11 cellular contexts compared by ENCODE assay signal in the genomic region with DNA sequence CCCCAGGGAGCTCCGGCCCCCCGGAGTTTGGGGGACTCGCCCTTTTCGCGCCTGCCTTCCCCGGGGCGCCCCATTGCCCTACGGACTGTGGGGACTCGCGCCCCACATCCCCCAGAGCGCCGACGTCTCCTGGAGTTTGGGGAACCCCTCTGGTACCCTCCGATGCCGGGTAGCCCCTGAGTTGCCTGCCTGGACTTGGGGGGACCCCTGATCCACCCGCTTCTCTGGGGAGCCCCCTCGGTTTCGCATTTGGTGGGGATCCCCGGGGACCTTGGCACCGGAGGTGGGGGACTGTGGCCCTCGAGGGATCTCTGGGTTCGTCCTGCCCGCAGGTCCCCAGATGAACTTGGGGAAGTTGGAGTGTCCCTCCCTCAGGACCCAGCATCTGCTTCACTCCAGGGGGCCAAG. TPM values are rescaled to one million over a fixed set of nuclear protein-coding genes. Genes with fewer than 3 reads are reported as not detected.
DNase-seq lines count a peak whose midpoint lies in the region; ATAC-seq, FAIRE-seq and TF ChIP-seq lines count a peak whose summit lies in the region.
"Had no signal": no experiment of that assay in that cellular context is flagged by ENCODE, and none has a peak within 500 bp of the region (broad histone marks: within the 10 kb centered on the region; RNA-seq: fewer than 3 reads in every experiment).

No MANE protein-coding gene starts in this region.

- no peak for TF ChIP-seq EP300 in HepG2 (IDR thresholded peaks at IDR 0.05; ENCODE audit: low read depth in 2 of 2, low read length in 2 of 2)
- TF ChIP-seq EP300 in HepG2 (CRISPR knock-in tag; IDR thresholded peaks at IDR 0.05; ENCODE audit: borderline replicate concordance): no peak

- FAIRE-seq in HepG2 (lab: Jason Lieb, UNC): no peak

- peaks cover 28% of the 10 kb centered on the region for H3K27me3 Mint-ChIP-seq in activated naive CD4-positive, alpha-beta T cell treated with anti-CD3 and anti-CD28 coated beads for 36 hours (ENCODE audit: low read depth)
- peaks cover 22% of the 10 kb centered on the region for H3K27me3 Mint-ChIP-seq in activated T-helper 2 cell treated with anti-CD3 and anti-CD28 coated beads, Interferon-gamma antibody, Interleukin-2, Interleukin-4, amounts not matched to agents 10 μg/mL and 5 μg/mL and 100 μg/mL, durations not matched to agents 14 hours and 24 hours and 36 hours (ENCODE audit: low read depth)
- H3K27me3 Mint-ChIP-seq in stimulated activated memory B cell treated with anti-CD40 and anti-IgM and Interleukin-4, amounts not matched to agents 10 μg/mL and 1 μg/mL and 100 μg/mL, for 72 hours: peaks cover 83% of the 10 kb centered on the region

- no peaks in the 10 kb centered on the region for H3K9me3 Mint-ChIP-seq in activated naive CD4-positive, alpha-beta T cell treated with anti-CD3 and anti-CD28 coated beads for 36 hours
- H3K9me3 Mint-ChIP-seq in activated naive CD4-positive, alpha-beta T cell treated with anti-CD3 and anti-CD28 coated beads, Interleukin-2, amount 50 U/mL, for 72 hours: no peaks in the 10 kb centered on the region
- no peaks in the 10 kb centered on the region for H3K9me3 Mint-ChIP-seq in activated T-helper 2 cell treated with anti-CD3 and anti-CD28 coated beads, Interferon-gamma antibody, Interleukin-2, Interleukin-4, amounts not matched to agents 10 μg/mL and 5 μg/mL and 100 μg/mL, durations not matched to agents 14 hours and 24 hours and 36 hours
- no peaks in the 10 kb centered on the region for H3K9me3 Mint-ChIP-seq in stimulated activated memory B cell treated with anti-CD40 and anti-IgM and Interleukin-4, amounts not matched to agents 10 μg/mL and 1 μg/mL and 100 μg/mL, for 72 hours

- TF ChIP-seq CTCF in HepG2 (CRISPR knock-in tag; IDR thresholded peaks at IDR 0.05) (no peak), RWPE1 (conservative IDR thresholded peaks at IDR 0.05; ENCODE audit: low read depth) (no peak)

- H3K4me1 Mint-ChIP-seq in activated naive CD4-positive, alpha-beta T cell treated with anti-CD3 and anti-CD28 coated beads for 36 hours (ENCODE audit: low read depth): peaks cover 4% of the 10 kb centered on the region
- H3K4me1 Mint-ChIP-seq in activated T-helper 2 cell treated with anti-CD3 and anti-CD28 coated beads, Interferon-gamma antibody, Interleukin-2, Interleukin-4, amounts not matched to agents 10 μg/mL and 5 μg/mL and 100 μg/mL, durations not matched to agents 14 hours and 24 hours and 36 hours (ENCODE audit: low read depth): no peaks in the 10 kb centered on the region
- H3K4me1 Mint-ChIP-seq in stimulated activated memory B cell treated with anti-CD40 and anti-IgM and Interleukin-4, amounts not matched to agents 10 μg/mL and 1 μg/mL and 100 μg/mL, for 72 hours: peaks cover 25% of the 10 kb centered on the region

- POLR2A ChIA-PET in HepG2 (lab: Yijun Ruan, JAX): interaction anchor here (0.6 to 1.7 kb wide), 4 partner anchors 11 to 58 kb away, joined by 3 to 8 read pairs (median 4); a partner anchor contains a TSS
- POLR2A ChIA-PET in RWPE1 (lab: Yijun Ruan, JAX; ENCODE audit: low non-redundant PET): no interaction called here

- no TSS peak for BruUV-seq in HepG2 (replicated peaks; lab: Mats Ljungman, UMichigan)

- peak overlapping the region; percentile 75 to 89 (median 82) for H3K4me3 ChIP-seq in HepG2 (replicated peaks in 1 of 3; ENCODE audit: insufficient read depth in 1 of 3, low read depth in 2 of 3, low read length in 3 of 3)

- in situ Hi-C loops in HepG2 (cut with HindIII; ENCODE audit: extremely low pct_ligation_motif_present, low pct_unique_long_range_greater_than_20kb): no loop called here

- TF ChIP-seq RAD21 in HepG2 (CRISPR knock-in tag; IDR thresholded peaks at IDR 0.05): no peak

- no peak for ATAC-seq in activated naive CD4-positive, alpha-beta T cell treated with anti-CD3 and anti-CD28 coated beads, Interleukin-2, amount 50 U/mL, for 72 hours
- ATAC-seq in HepG2: no peak
- no peak for ATAC-seq in stimulated activated memory B cell treated with anti-CD40 and anti-IgM and Interleukin-4, amounts not matched to agents 10 μg/mL and 1 μg/mL and 100 μg/mL, for 72 hours

- H3K79me2 ChIP-seq in HepG2 (ENCODE audit: insufficient read depth, low read length): peaks cover 45% of the 10 kb centered on the region

- WGBS in HepG2 (ENCODE audit: low lambda C conversion rate): no CpG with 5 or more reads among the region's 23 CpGs

- CTCF ChIA-PET in activated naive CD4-positive, alpha-beta T cell treated with anti-CD3 and anti-CD28 coated beads for 36 hours (lab: Charles Lee): no interaction called here
- CTCF ChIA-PET in HepG2 (lab: Yijun Ruan, JAX; ENCODE audit: low intra/inter-chr PET ratio, low total read pairs) (no interaction called here), RWPE1 (lab: Yijun Ruan, JAX) (interaction anchor here (0.6 kb wide), 1 partner anchor 403 kb away, joined by 3 read pairs; no protein-coding TSS in a partner anchor)

- H4K20me1 ChIP-seq in HepG2 (ENCODE audit: insufficient read depth, low read length): no peaks in the 10 kb centered on the region

- no peaks in the 10 kb centered on the region; a peak in 1 of 5 replicates for H3K27me3 ChIP-seq in HepG2 (ENCODE audit: control insufficient read depth in 1 of 2, insufficient read depth in 2 of 2, low read length in 2 of 2)

- H3K9me3 ChIP-seq in HepG2 (ENCODE audit: low read length): no peaks in the 10 kb centered on the region

- peaks cover 73% of the 10 kb centered on the region for H3K4me1 ChIP-seq in HepG2 (ENCODE audit: insufficient read depth, low read length)

- peak overlapping the region; percentile 81 for H3K4me2 ChIP-seq in HepG2 (ENCODE audit: low read depth, low read length)

- H3K27ac Mint-ChIP-seq in activated naive CD4-positive, alpha-beta T cell treated with anti-CD3 and anti-CD28 coated beads for 36 hours: no peak overlapping the region
- no peak overlapping the region for H3K27ac Mint-ChIP-seq in activated naive CD4-positive, alpha-beta T cell treated with anti-CD3 and anti-CD28 coated beads, Interleukin-2, amount 50 U/mL, for 72 hours
- H3K27ac Mint-ChIP-seq in activated T-helper 2 cell treated with anti-CD3 and anti-CD28 coated beads, Interferon-gamma antibody, Interleukin-2, Interleukin-4, amounts not matched to agents 10 μg/mL and 5 μg/mL and 100 μg/mL, durations not matched to agents 14 hours and 24 hours and 36 hours: no peak overlapping the region
- no peak overlapping the region for H3K27ac Mint-ChIP-seq in stimulated activated memory B cell treated with anti-CD40 and anti-IgM and Interleukin-4, amounts not matched to agents 10 μg/mL and 1 μg/mL and 100 μg/mL, for 72 hours

- peak overlapping the region; percentile 52 for H3K27ac ChIP-seq in HepG2 (ENCODE audit: extremely low read length, insufficient read depth, low read length)
- H3K27ac ChIP-seq in RWPE1: no peak overlapping the region

- peak overlapping the region; percentile 71 for H3K9ac ChIP-seq in HepG2 (ENCODE audit: insufficient read depth, low read depth, low read length)

- TF ChIP-seq POLR2A in HepG2 (IDR thresholded peaks at IDR 0.05; ENCODE audit: insufficient read depth in 1 of 2, low read depth in 2 of 2, low read length in 2 of 2): no peak

- intact Hi-C loops in activated naive CD4-positive, alpha-beta T cell treated with anti-CD3 and anti-CD28 coated beads for 36 hours (cut with micrococcal nuclease): no loop called here
- intact Hi-C loops in activated T-helper 2 cell treated with anti-CD3 and anti-CD28 coated beads, Interferon-gamma antibody, Interleukin-2, Interleukin-4, amounts not matched to agents 10 μg/mL and 5 μg/mL and 100 μg/mL, durations not matched to agents 14 hours and 24 hours and 36 hours (cut with micrococcal nuclease): no loop called here
- intact Hi-C loops in HepG2 (cut with micrococcal nuclease; ENCODE audit: unreplicated experiment): no loop called here

- H3K36me3 ChIP-seq in HepG2 (replicated peaks in 1 of 2; ENCODE audit: control insufficient read depth in 1 of 2, insufficient read depth in 2 of 2, low read length in 2 of 2): peaks cover 0 to 3% of the 10 kb centered on the region in 2 experiments; a peak in 1 of 5 replicates

- no peak overlapping the region for H2AFZ ChIP-seq in HepG2 (ENCODE audit: low read length)

- peak overlapping the region; percentile 38 for H3K4me3 Mint-ChIP-seq in activated naive CD4-positive, alpha-beta T cell treated with anti-CD3 and anti-CD28 coated beads for 36 hours
- peak overlapping the region; percentile 15 for H3K4me3 Mint-ChIP-seq in activated T-helper 2 cell treated with anti-CD3 and anti-CD28 coated beads, Interferon-gamma antibody, Interleukin-2, Interleukin-4, amounts not matched to agents 10 μg/mL and 5 μg/mL and 100 μg/mL, durations not matched to agents 14 hours and 24 hours and 36 hours (ENCODE audit: low read depth)
- H3K4me3 Mint-ChIP-seq in stimulated activated memory B cell treated with anti-CD40 and anti-IgM and Interleukin-4, amounts not matched to agents 10 μg/mL and 1 μg/mL and 100 μg/mL, for 72 hours: peak overlapping the region; percentile 76

- DNase-seq in activated naive CD4-positive, alpha-beta T cell treated with anti-CD3 and anti-CD28 coated beads for 36 hours: no peak
- no peak for DNase-seq in activated naive CD4-positive, alpha-beta T cell treated with anti-CD3 and anti-CD28 coated beads, Interleukin-2, amount 50 U/mL, for 72 hours (ENCODE audit: low spot score in 2 of 2)
- no peak for DNase-seq in activated T-helper 2 cell treated with anti-CD3 and anti-CD28 coated beads, Interferon-gamma antibody, Interleukin-2, Interleukin-4, amounts not matched to agents 10 μg/mL and 5 μg/mL and 100 μg/mL, durations not matched to agents 14 hours and 24 hours and 36 hours (ENCODE audit: low spot score)
- DNase-seq in HepG2 (ENCODE audit: low spot score): no peak
- DNase-seq in NCI-H1092 treated with DMSO at 0.1 percent for 48 hours (lab: John Stamatoyannopoulos, UW): no peak
- DNase-seq in NCI-H82 (lab: John Stamatoyannopoulos, UW): no peak
- no peak for DNase-seq in RWPE1 (ENCODE audit: low spot score)
- DNase-seq: mesenchymal stem cell; NCI-H187; stimulated activated CD8-positive, alpha-beta memory T cell treated with anti-CD3 and anti-CD28 coated beads, Interleukin-4, amount 100 ng/mL, for 48 hours had no signal

- H3K36me3 Mint-ChIP-seq in activated naive CD4-positive, alpha-beta T cell treated with anti-CD3 and anti-CD28 coated beads for 36 hours (ENCODE audit: low read depth): no peaks in the 10 kb centered on the region
- H3K36me3 Mint-ChIP-seq in activated naive CD4-positive, alpha-beta T cell treated with anti-CD3 and anti-CD28 coated beads, Interleukin-2, amount 50 U/mL, for 72 hours: no peaks in the 10 kb centered on the region
- H3K36me3 Mint-ChIP-seq in activated T-helper 2 cell treated with anti-CD3 and anti-CD28 coated beads, Interferon-gamma antibody, Interleukin-2, Interleukin-4, amounts not matched to agents 10 μg/mL and 5 μg/mL and 100 μg/mL, durations not matched to agents 14 hours and 24 hours and 36 hours (ENCODE audit: low read depth): no peaks in the 10 kb centered on the region
- no peaks in the 10 kb centered on the region for H3K36me3 Mint-ChIP-seq in stimulated activated memory B cell treated with anti-CD40 and anti-IgM and Interleukin-4, amounts not matched to agents 10 μg/mL and 1 μg/mL and 100 μg/mL, for 72 hours

RNA-seq across cellular contexts. Expression of a gene that starts 0.8 kb away (rescaled TPM):
- not detected for total RNA-seq in activated naive CD4-positive, alpha-beta T cell treated with anti-CD3 and anti-CD28 coated beads for 36 hours
- total RNA-seq in activated naive CD4-positive, alpha-beta T cell treated with anti-CD3 and anti-CD28 coated beads, Interleukin-2, amount 50 U/mL, for 72 hours: under 1 TPM in 1 of 2 donors, not detected in 1; 0.25 TPM
- not detected in 2 replicates for total RNA-seq in activated T-helper 2 cell treated with anti-CD3 and anti-CD28 coated beads, Interferon-gamma antibody, Interleukin-2, Interleukin-4, amounts not matched to agents 10 μg/mL and 5 μg/mL and 100 μg/mL, durations not matched to agents 14 hours and 24 hours and 36 hours
- 4.3 and 9.9 TPM in 2 replicates for total RNA-seq in HepG2 (2016; rRNA removed; fragmentation: Illumina TruSeq; extraction: Trizol)
- 15.0 and 18.4 TPM in 2 replicates for total RNA-seq in HepG2 (2016; cell fraction: cytosol; rRNA removed; fragmentation: Illumina TruSeq; extraction: Trizol; ENCODE audit: low read depth)
- total RNA-seq in HepG2 (2016; cell fraction: insoluble cytoplasmic fraction; rRNA removed; fragmentation: Illumina TruSeq; extraction: Trizol): 5.2 and 11.1 TPM in 2 replicates
- 27.1 and 33.2 TPM in 2 replicates for total RNA-seq in HepG2 (2016; cell fraction: membrane; rRNA removed; fragmentation: Illumina TruSeq; extraction: Trizol)
- total RNA-seq in HepG2 (2016; cell fraction: nucleus; rRNA removed; fragmentation: Illumina TruSeq; extraction: Trizol): 3.7 and 6.5 TPM in 2 replicates
- polyA plus RNA-seq in HepG2 (2011; rRNA removed): 6.0 and 11.1 TPM in 2 replicates
- 7.3 and 14.1 TPM in 2 replicates for polyA plus RNA-seq in HepG2 (2011; cell fraction: cytosol; rRNA removed)
- polyA plus RNA-seq in HepG2 (2011; cell fraction: nucleus; rRNA removed): 17.9 and 19.5 TPM in 2 replicates
- polyA plus RNA-seq in HepG2 (2012): 6.4 and 6.8 TPM in 2 replicates
- 17.9 and 19.1 TPM in 2 replicates for polyA plus RNA-seq in HepG2 (2016; cell fraction: cytosol; fragmentation: Illumina TruSeq; extraction: Trizol; ENCODE audit: low read depth)
- 7.9 and 11.2 TPM in 2 replicates for polyA plus RNA-seq in HepG2 (2016; cell fraction: insoluble cytoplasmic fraction; fragmentation: Illumina TruSeq; extraction: Trizol; ENCODE audit: low read depth)
- polyA plus RNA-seq in HepG2 (2016; cell fraction: membrane; fragmentation: Illumina TruSeq; extraction: Trizol; ENCODE audit: low read depth): 27.7 and 33.0 TPM in 2 replicates
- 11.7 and 13.4 TPM in 2 replicates for polyA plus RNA-seq in HepG2 (2016; cell fraction: nucleus; fragmentation: Illumina TruSeq; extraction: Trizol; ENCODE audit: insufficient read depth, low read depth)
- polyA minus RNA-seq in HepG2 (2011; rRNA and poly(A)+ RNA removed; ENCODE audit: low replicate concordance): 0.28 and 20.0 TPM in 2 replicates
- 23.0 and 23.8 TPM in 2 replicates for polyA minus RNA-seq in HepG2 (2011; cell fraction: cytosol; rRNA and poly(A)+ RNA removed)
- 2.8 and 4.2 TPM in 2 replicates for polyA minus RNA-seq in HepG2 (2011; cell fraction: nucleus; rRNA and poly(A)+ RNA removed)

RNA-seq across cellular contexts. Expression of a gene that starts 11.1 kb away (rescaled TPM):
- 10 to 100 TPM; 62.8 to 65.3 TPM for total RNA-seq in activated naive CD4-positive, alpha-beta T cell treated with anti-CD3 and anti-CD28 coated beads for 36 hours
- 10 to 100 TPM; 42.1 to 76.0 TPM for total RNA-seq in activated naive CD4-positive, alpha-beta T cell treated with anti-CD3 and anti-CD28 coated beads, Interleukin-2, amount 50 U/mL, for 72 hours
- total RNA-seq in activated T-helper 2 cell treated with anti-CD3 and anti-CD28 coated beads, Interferon-gamma antibody, Interleukin-2, Interleukin-4, amounts not matched to agents 10 μg/mL and 5 μg/mL and 100 μg/mL, durations not matched to agents 14 hours and 24 hours and 36 hours: 91.7 and 99.4 TPM in 2 replicates
- total RNA-seq in HepG2 (2016; rRNA removed; fragmentation: Illumina TruSeq; extraction: Trizol): 21.9 and 31.3 TPM in 2 replicates
- total RNA-seq in HepG2 (2016; cell fraction: cytosol; rRNA removed; fragmentation: Illumina TruSeq; extraction: Trizol; ENCODE audit: low read depth): 67.5 and 90.2 TPM in 2 replicates
- total RNA-seq in HepG2 (2016; cell fraction: insoluble cytoplasmic fraction; rRNA removed; fragmentation: Illumina TruSeq; extraction: Trizol): 14.2 and 28.2 TPM in 2 replicates
- total RNA-seq in HepG2 (2016; cell fraction: membrane; rRNA removed; fragmentation: Illumina TruSeq; extraction: Trizol): 57.9 and 74.3 TPM in 2 replicates
- 18.6 and 22.9 TPM in 2 replicates for total RNA-seq in HepG2 (2016; cell fraction: nucleus; rRNA removed; fragmentation: Illumina TruSeq; extraction: Trizol)
- polyA plus RNA-seq in HepG2 (2011; rRNA removed): 19.5 and 21.2 TPM in 2 replicates
- polyA plus RNA-seq in HepG2 (2011; cell fraction: cytosol; rRNA removed): 21.0 and 42.4 TPM in 2 replicates
- 45.8 and 49.4 TPM in 2 replicates for polyA plus RNA-seq in HepG2 (2011; cell fraction: nucleus; rRNA removed)
- polyA plus RNA-seq in HepG2 (2012): 14.1 and 18.2 TPM in 2 replicates
- polyA plus RNA-seq in HepG2 (2016; cell fraction: cytosol; fragmentation: Illumina TruSeq; extraction: Trizol; ENCODE audit: low read depth): 104 and 136 TPM in 2 replicates
- 24.1 and 30.7 TPM in 2 replicates for polyA plus RNA-seq in HepG2 (2016; cell fraction: insoluble cytoplasmic fraction; fragmentation: Illumina TruSeq; extraction: Trizol; ENCODE audit: low read depth)
- 78.9 and 88.8 TPM in 2 replicates for polyA plus RNA-seq in HepG2 (2016; cell fraction: membrane; fragmentation: Illumina TruSeq; extraction: Trizol; ENCODE audit: low read depth)
- polyA plus RNA-seq in HepG2 (2016; cell fraction: nucleus; fragmentation: Illumina TruSeq; extraction: Trizol; ENCODE audit: insufficient read depth, low read depth): 43.0 and 56.8 TPM in 2 replicates
- 15.5 and 24.8 TPM in 2 replicates for polyA minus RNA-seq in HepG2 (2011; rRNA and poly(A)+ RNA removed; ENCODE audit: low replicate concordance)
- 9.4 and 11.7 TPM in 2 replicates for polyA minus RNA-seq in HepG2 (2011; cell fraction: cytosol; rRNA and poly(A)+ RNA removed)
- 6.5 and 6.8 TPM in 2 replicates for polyA minus RNA-seq in HepG2 (2011; cell fraction: nucleus; rRNA and poly(A)+ RNA removed)

RNA-seq across cellular contexts. Expression of a gene that starts 17.3 kb away (rescaled TPM):
- total RNA-seq in activated naive CD4-positive, alpha-beta T cell treated with anti-CD3 and anti-CD28 coated beads for 36 hours: 100 to 1,000 TPM; 167 to 183 TPM
- total RNA-seq in activated naive CD4-positive, alpha-beta T cell treated with anti-CD3 and anti-CD28 coated beads, Interleukin-2, amount 50 U/mL, for 72 hours: 100 to 1,000 TPM; 148 to 157 TPM
- 214 and 226 TPM in 2 replicates for total RNA-seq in activated T-helper 2 cell treated with anti-CD3 and anti-CD28 coated beads, Interferon-gamma antibody, Interleukin-2, Interleukin-4, amounts not matched to agents 10 μg/mL and 5 μg/mL and 100 μg/mL, durations not matched to agents 14 hours and 24 hours and 36 hours
- 133 and 135 TPM in 2 replicates for total RNA-seq in HepG2 (2016; rRNA removed; fragmentation: Illumina TruSeq; extraction: Trizol)
- total RNA-seq in HepG2 (2016; cell fraction: cytosol; rRNA removed; fragmentation: Illumina TruSeq; extraction: Trizol; ENCODE audit: low read depth): 96.6 and 116 TPM in 2 replicates
- 122 and 153 TPM in 2 replicates for total RNA-seq in HepG2 (2016; cell fraction: insoluble cytoplasmic fraction; rRNA removed; fragmentation: Illumina TruSeq; extraction: Trizol)
- total RNA-seq in HepG2 (2016; cell fraction: membrane; rRNA removed; fragmentation: Illumina TruSeq; extraction: Trizol): 83.7 and 88.2 TPM in 2 replicates
- total RNA-seq in HepG2 (2016; cell fraction: nucleus; rRNA removed; fragmentation: Illumina TruSeq; extraction: Trizol): 100 and 108 TPM in 2 replicates
- polyA plus RNA-seq in HepG2 (2011; rRNA removed): 140 and 177 TPM in 2 replicates
- 120 and 152 TPM in 2 replicates for polyA plus RNA-seq in HepG2 (2011; cell fraction: cytosol; rRNA removed)
- 887 and 1,037 TPM in 2 replicates for polyA plus RNA-seq in HepG2 (2011; cell fraction: nucleus; rRNA removed)
- 154 and 221 TPM in 2 replicates for polyA plus RNA-seq in HepG2 (2012)
- polyA plus RNA-seq in HepG2 (2016; cell fraction: cytosol; fragmentation: Illumina TruSeq; extraction: Trizol; ENCODE audit: low read depth): 39.2 and 45.5 TPM in 2 replicates
- polyA plus RNA-seq in HepG2 (2016; cell fraction: insoluble cytoplasmic fraction; fragmentation: Illumina TruSeq; extraction: Trizol; ENCODE audit: low read depth): 156 and 182 TPM in 2 replicates
- polyA plus RNA-seq in HepG2 (2016; cell fraction: membrane; fragmentation: Illumina TruSeq; extraction: Trizol; ENCODE audit: low read depth): 63.6 and 72.0 TPM in 2 replicates
- polyA plus RNA-seq in HepG2 (2016; cell fraction: nucleus; fragmentation: Illumina TruSeq; extraction: Trizol; ENCODE audit: insufficient read depth, low read depth): 293 and 318 TPM in 2 replicates
- polyA minus RNA-seq in HepG2 (2011; rRNA and poly(A)+ RNA removed; ENCODE audit: low replicate concordance): 38.8 and 49.7 TPM in 2 replicates
- polyA minus RNA-seq in HepG2 (2011; cell fraction: cytosol; rRNA and poly(A)+ RNA removed): 32.8 and 38.9 TPM in 2 replicates
- polyA minus RNA-seq in HepG2 (2011; cell fraction: nucleus; rRNA and poly(A)+ RNA removed): 106 and 131 TPM in 2 replicates

RNA-seq across cellular contexts. Expression of a gene that starts 38.1 kb away (rescaled TPM):
- 10 to 100 TPM; 50.1 to 52.9 TPM for total RNA-seq in activated naive CD4-positive, alpha-beta T cell treated with anti-CD3 and anti-CD28 coated beads for 36 hours
- 100 to 1,000 TPM in 1 of 2 donors, 10 to 100 TPM in 1; 52.9 to 113 TPM for total RNA-seq in activated naive CD4-positive, alpha-beta T cell treated with anti-CD3 and anti-CD28 coated beads, Interleukin-2, amount 50 U/mL, for 72 hours
- total RNA-seq in activated T-helper 2 cell treated with anti-CD3 and anti-CD28 coated beads, Interferon-gamma antibody, Interleukin-2, Interleukin-4, amounts not matched to agents 10 μg/mL and 5 μg/mL and 100 μg/mL, durations not matched to agents 14 hours and 24 hours and 36 hours: 84.7 and 85.4 TPM in 2 replicates
- 8.4 and 10.7 TPM in 2 replicates for total RNA-seq in HepG2 (2016; rRNA removed; fragmentation: Illumina TruSeq; extraction: Trizol)
- 6.5 and 7.9 TPM in 2 replicates for total RNA-seq in HepG2 (2016; cell fraction: cytosol; rRNA removed; fragmentation: Illumina TruSeq; extraction: Trizol; ENCODE audit: low read depth)
- total RNA-seq in HepG2 (2016; cell fraction: insoluble cytoplasmic fraction; rRNA removed; fragmentation: Illumina TruSeq; extraction: Trizol): 8.9 and 11.0 TPM in 2 replicates
- total RNA-seq in HepG2 (2016; cell fraction: membrane; rRNA removed; fragmentation: Illumina TruSeq; extraction: Trizol): 14.1 and 14.8 TPM in 2 replicates
- 17.3 and 19.0 TPM in 2 replicates for total RNA-seq in HepG2 (2016; cell fraction: nucleus; rRNA removed; fragmentation: Illumina TruSeq; extraction: Trizol)
- polyA plus RNA-seq in HepG2 (2011; rRNA removed): 18.0 and 19.6 TPM in 2 replicates
- 14.8 and 17.8 TPM in 2 replicates for polyA plus RNA-seq in HepG2 (2011; cell fraction: cytosol; rRNA removed)
- 116 and 135 TPM in 2 replicates for polyA plus RNA-seq in HepG2 (2011; cell fraction: nucleus; rRNA removed)
- 27.5 and 28.1 TPM in 2 replicates for polyA plus RNA-seq in HepG2 (2012)
- 2.7 and 3.3 TPM in 2 replicates for polyA plus RNA-seq in HepG2 (2016; cell fraction: cytosol; fragmentation: Illumina TruSeq; extraction: Trizol; ENCODE audit: low read depth)
- polyA plus RNA-seq in HepG2 (2016; cell fraction: insoluble cytoplasmic fraction; fragmentation: Illumina TruSeq; extraction: Trizol; ENCODE audit: low read depth): 30.9 and 43.0 TPM in 2 replicates
- 10.2 and 10.3 TPM in 2 replicates for polyA plus RNA-seq in HepG2 (2016; cell fraction: membrane; fragmentation: Illumina TruSeq; extraction: Trizol; ENCODE audit: low read depth)
- 76.5 and 77.9 TPM in 2 replicates for polyA plus RNA-seq in HepG2 (2016; cell fraction: nucleus; fragmentation: Illumina TruSeq; extraction: Trizol; ENCODE audit: insufficient read depth, low read depth)
- 14.0 and 39.5 TPM in 2 replicates for polyA minus RNA-seq in HepG2 (2011; rRNA and poly(A)+ RNA removed; ENCODE audit: low replicate concordance)
- 42.7 and 47.0 TPM in 2 replicates for polyA minus RNA-seq in HepG2 (2011; cell fraction: cytosol; rRNA and poly(A)+ RNA removed)
- polyA minus RNA-seq in HepG2 (2011; cell fraction: nucleus; rRNA and poly(A)+ RNA removed): 36.8 and 48.0 TPM in 2 replicates

RNA-seq across cellular contexts. Expression of a gene that starts 44.9 kb away (rescaled TPM):
- total RNA-seq in activated naive CD4-positive, alpha-beta T cell treated with anti-CD3 and anti-CD28 coated beads for 36 hours: 100 to 1,000 TPM; 153 TPM
- 100 to 1,000 TPM; 114 to 201 TPM for total RNA-seq in activated naive CD4-positive, alpha-beta T cell treated with anti-CD3 and anti-CD28 coated beads, Interleukin-2, amount 50 U/mL, for 72 hours
- 233 and 240 TPM in 2 replicates for total RNA-seq in activated T-helper 2 cell treated with anti-CD3 and anti-CD28 coated beads, Interferon-gamma antibody, Interleukin-2, Interleukin-4, amounts not matched to agents 10 μg/mL and 5 μg/mL and 100 μg/mL, durations not matched to agents 14 hours and 24 hours and 36 hours
- total RNA-seq in HepG2 (2016; rRNA removed; fragmentation: Illumina TruSeq; extraction: Trizol): 78.7 and 88.0 TPM in 2 replicates
- 72.7 and 79.4 TPM in 2 replicates for total RNA-seq in HepG2 (2016; cell fraction: cytosol; rRNA removed; fragmentation: Illumina TruSeq; extraction: Trizol; ENCODE audit: low read depth)
- 80.1 and 93.1 TPM in 2 replicates for total RNA-seq in HepG2 (2016; cell fraction: insoluble cytoplasmic fraction; rRNA removed; fragmentation: Illumina TruSeq; extraction: Trizol)
- 72.8 and 84.2 TPM in 2 replicates for total RNA-seq in HepG2 (2016; cell fraction: membrane; rRNA removed; fragmentation: Illumina TruSeq; extraction: Trizol)
- 40.6 and 53.8 TPM in 2 replicates for total RNA-seq in HepG2 (2016; cell fraction: nucleus; rRNA removed; fragmentation: Illumina TruSeq; extraction: Trizol)
- 39.4 and 49.3 TPM in 2 replicates for polyA plus RNA-seq in HepG2 (2011; rRNA removed)
- 61.0 and 112 TPM in 2 replicates for polyA plus RNA-seq in HepG2 (2011; cell fraction: cytosol; rRNA removed)
- polyA plus RNA-seq in HepG2 (2011; cell fraction: nucleus; rRNA removed): 105 and 111 TPM in 2 replicates
- polyA plus RNA-seq in HepG2 (2012): 67.0 and 70.9 TPM in 2 replicates
- 126 and 135 TPM in 2 replicates for polyA plus RNA-seq in HepG2 (2016; cell fraction: cytosol; fragmentation: Illumina TruSeq; extraction: Trizol; ENCODE audit: low read depth)
- 131 and 155 TPM in 2 replicates for polyA plus RNA-seq in HepG2 (2016; cell fraction: insoluble cytoplasmic fraction; fragmentation: Illumina TruSeq; extraction: Trizol; ENCODE audit: low read depth)
- 112 and 121 TPM in 2 replicates for polyA plus RNA-seq in HepG2 (2016; cell fraction: membrane; fragmentation: Illumina TruSeq; extraction: Trizol; ENCODE audit: low read depth)
- polyA plus RNA-seq in HepG2 (2016; cell fraction: nucleus; fragmentation: Illumina TruSeq; extraction: Trizol; ENCODE audit: insufficient read depth, low read depth): 129 and 134 TPM in 2 replicates
- polyA minus RNA-seq in HepG2 (2011; rRNA and poly(A)+ RNA removed; ENCODE audit: low replicate concordance): 60.5 and 86.6 TPM in 2 replicates
- 53.6 and 68.0 TPM in 2 replicates for polyA minus RNA-seq in HepG2 (2011; cell fraction: cytosol; rRNA and poly(A)+ RNA removed)
- polyA minus RNA-seq in HepG2 (2011; cell fraction: nucleus; rRNA and poly(A)+ RNA removed): 14.7 and 18.9 TPM in 2 replicates

Comparison
In these comparisons a context has a peak if more than half of its experiments do, and no peak if none do; other contexts are left out.
1. H3K4me3 Mint-ChIP-seq: peak in every context shown above with its lines; median percentile 76 in stimulated activated memory B cell treated with anti-CD40 and anti-IgM and Interleukin-4, amounts not matched to agents 10 μg/mL and 1 μg/mL and 100 μg/mL, for 72 hours; 38 in activated naive CD4-positive, alpha-beta T cell treated with anti-CD3 and anti-CD28 coated beads for 36 hours; 15 in activated T-helper 2 cell treated with anti-CD3 and anti-CD28 coated beads, Interferon-gamma antibody, Interleukin-2, Interleukin-4, amounts not matched to agents 10 μg/mL and 5 μg/mL and 100 μg/mL, durations not matched to agents 14 hours and 24 hours and 36 hours.